ENCODE assay signal across 15 cellular contexts in the genomic region with DNA sequence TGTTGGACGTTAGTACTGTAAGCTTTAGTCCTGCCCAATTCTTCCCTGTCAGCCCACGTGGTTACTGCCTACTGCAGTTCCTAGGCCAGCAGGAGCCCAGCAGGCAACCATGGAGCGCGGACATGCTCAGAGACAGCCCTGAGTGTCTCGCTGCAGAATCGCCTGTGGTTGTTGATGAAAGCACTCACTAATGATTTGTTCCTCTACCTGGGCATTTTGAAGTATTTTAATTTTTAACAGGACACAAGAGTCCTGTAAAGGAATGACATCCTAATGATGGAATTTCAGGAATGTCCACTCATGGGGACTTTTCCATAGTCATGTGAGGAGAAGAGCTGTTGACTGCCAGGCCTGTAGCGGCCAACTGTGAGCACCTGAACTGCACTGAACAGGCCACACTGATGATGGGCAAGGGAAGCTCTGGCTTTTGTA. TPM values are rescaled to one million over a fixed set of nuclear protein-coding genes. Genes with fewer than 3 reads are reported as not detected.
DNase-seq lines count a peak whose midpoint lies in the region; ATAC-seq, FAIRE-seq and TF ChIP-seq lines count a peak whose summit lies in the region.
"Had no signal": no experiment of that assay in that cellular context is flagged by ENCODE, and none has a peak within 500 bp of the region (broad histone marks: within the 10 kb centered on the region; RNA-seq: fewer than 3 reads in every experiment).

No MANE protein-coding gene starts in this region.

- TF ChIP-seq EP300 in A549 (IDR thresholded peaks at IDR 0.05), result no peak

- CTCF ChIA-PET in A549 (lab: Yijun Ruan, JAX), result interaction anchor here (0.7 kb wide), 1 partner anchor 11 kb away, joined by 3 read pairs; no protein-coding TSS in a partner anchor

- H3K27me3 ChIP-seq in lower lobe of right lung (ENCODE audit: low read depth) (no peaks in the 10 kb centered on the region), tibial artery (no peaks in the 10 kb centered on the region)

- H3K27ac ChIP-seq in A549, result no peak overlapping the region
- H3K27ac ChIP-seq in lower lobe of right lung, result peak overlapping the region; percentile 18
- H3K27ac ChIP-seq in tibial artery, result no peak overlapping the region
- H3K27ac ChIP-seq: esophagus muscularis mucosa had no signal

- POLR2A ChIA-PET in A549 (lab: Yijun Ruan, JAX), result no interaction called here

- no peak for TF ChIP-seq RAD21 in A549 (conservative IDR thresholded peaks at IDR 0.05 in 1 of 2, IDR thresholded peaks at IDR 0.05 in 1 of 2)

- H3K4me3 ChIP-seq in A549 (no peak overlapping the region), choroid plexus epithelial cell (ENCODE audit: low read depth, low read length) (no peak overlapping the region), lower lobe of right lung (no peak overlapping the region), tibial artery (no peak overlapping the region)
- H3K4me3 ChIP-seq: esophagus muscularis mucosa had no signal

- whole genome bisulfite sequencing in A549 (ENCODE audit: missing lambda C conversion rate), result 41% methylated on average over 7 of the region's 7 CpGs

- peak; percentile 69; a peak in 5 of 6 replicates for ATAC-seq in A549
- peak; percentile 84 to 87 for ATAC-seq in lower lobe of right lung
- ATAC-seq in HG03432 (IDR thresholded peaks at IDR 0.05; ENCODE audit: unreplicated experiment), result no peak

- no peak for TF ChIP-seq POLR2A in A549 (IDR thresholded peaks at IDR 0.05; ENCODE audit: low read length)

- H3K4me1 ChIP-seq in A549 (peaks cover 8% of the 10 kb centered on the region; the same call in 2 of the 3 replicates), lower lobe of right lung (peaks cover 7% of the 10 kb centered on the region), tibial artery (peaks cover 0 to 7% (median 0%) of the 10 kb centered on the region in 4 donors)

- peak overlapping the region; percentile 4; the same call in 2 of the 3 replicates for H3K4me2 ChIP-seq in A549

- DNase-seq in A549 (ENCODE audit: low read depth in 1 of 2, low spot score in 1 of 2), result peak; percentile 16 to 28
- DNase-seq in HTR-8/SVneo (ENCODE audit: insufficient read length, low spot score), result peak; percentile 23
- DNase-seq in choroid plexus epithelial cell (ENCODE audit: low read depth), result peak; percentile 57
- DNase-seq in lower lobe of right lung, result peak; percentile 64
- DNase-seq in DMS53 treated with DMSO at 0.1 percent for 48 hours (lab: John Stamatoyannopoulos, UW; ENCODE audit: unreplicated experiment), result no peak
- DNase-seq in effector CD8-positive, alpha-beta T cell (lab: John Stamatoyannopoulos, UW), result no peak
- no peak for DNase-seq in tibial artery
- DNase-seq: activated T-cell treated with anti-CD3 and anti-CD28 coated beads for 4 hours; AML-193; GF-D8; NCI-H1417; NCI-H82; stimulated activated CD4-positive, alpha-beta T cell treated with anti-CD3 and anti-CD28 coated beads, Interleukin-15, amount 100 ng/mL, for 24 hours had no signal

- no peak for FAIRE-seq in A549 (lab: Jason Lieb, UNC)
- no peak for FAIRE-seq in HTR-8/SVneo (lab: Jason Lieb, UNC)

- H3K36me3 ChIP-seq in lower lobe of right lung (no peaks in the 10 kb centered on the region), tibial artery (no peaks in the 10 kb centered on the region)
- H3K36me3 ChIP-seq: esophagus muscularis mucosa had no signal

- H3K9me3 ChIP-seq in A549, result peaks cover 14% of the 10 kb centered on the region
- peaks cover 9% of the 10 kb centered on the region for H3K9me3 ChIP-seq in lower lobe of right lung
- H3K9me3 ChIP-seq in tibial artery, result peaks cover 0 to 17% (median 15%) of the 10 kb centered on the region in 3 donors

- no peak for TF ChIP-seq CTCF in A549 (IDR thresholded peaks at IDR 0.05)
- no peak for TF ChIP-seq CTCF in choroid plexus epithelial cell (conservative IDR thresholded peaks at IDR 0.05; ENCODE audit: low read depth, low read length)
- TF ChIP-seq CTCF in lower lobe of right lung (IDR thresholded peaks at IDR 0.05), result no peak
- no peak for TF ChIP-seq CTCF in tibial artery (IDR thresholded peaks at IDR 0.05)

- intact Hi-C loops in lower lobe of right lung (cut with DNase I), result no loop called here
- intact Hi-C loops in tibial artery (cut with DNase I; ENCODE audit: low total_unique reads), result no loop called here

TF ChIP-seq in A549, 52 proteins besides CTCF, POLR2A, EP300 and RAD21:
- TF ChIP-seq FOXS1 (CRISPR knock-in tag; IDR thresholded peaks at IDR 0.05) (no peak), BHLHE40 (IDR thresholded peaks at IDR 0.05; ENCODE audit: low read depth, low read length) (no peak), ZC3H11A (IDR thresholded peaks at IDR 0.05) (no peak), RFX5 (IDR thresholded peaks at IDR 0.05) (no peak)
- TF ChIP-seq, protein P1, sequence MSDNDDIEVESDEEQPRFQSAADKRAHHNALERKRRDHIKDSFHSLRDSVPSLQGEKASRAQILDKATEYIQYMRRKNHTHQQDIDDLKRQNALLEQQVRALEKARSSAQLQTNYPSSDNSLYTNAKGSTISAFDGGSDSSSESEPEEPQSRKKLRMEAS (IDR thresholded peaks at IDR 0.05), result peak; percentile 32; the same call in 1 of the 2 replicates

RNA-seq across cellular contexts. Expression of a gene that starts 44.1 kb away (rescaled TPM):
- polyA plus RNA-seq in A549 (2011; rRNA removed), result 0.04 and 0.07 TPM in 2 replicates
- polyA plus RNA-seq in A549 (2012; cell fraction: cytosol; rRNA removed), result 0.10 and 0.12 TPM in 2 replicates
- 0.08 and 0.17 TPM in 2 replicates for polyA plus RNA-seq in A549 (2012; cell fraction: nucleus; rRNA removed)
- 0.24 to 0.66 TPM (median 0.47 TPM) in 3 replicates for polyA plus RNA-seq in A549 (2017; fragmentation: RNase III; extraction: RNeasy Plus Mini Kit Qiagen cat#74134 plus additional on column Dnase treatment)
- polyA minus RNA-seq in A549 (2011; rRNA and poly(A)+ RNA removed), result 0.39 TPM in 1 of 2 replicates, not detected in the other
- total RNA-seq in lower lobe of right lung, result 2.3 TPM

Comparison
In these comparisons a context has a peak if more than half of its experiments do, and no peak if none do; other contexts are left out.
1. DNase-seq: peak in A549 (2 of 2), HTR-8/SVneo (single experiment), choroid plexus epithelial cell (single experiment) and lower lobe of right lung (single experiment); none in DMS53 treated with DMSO at 0.1 percent for 48 hours (single experiment), effector CD8-positive, alpha-beta T cell (single experiment) and tibial artery (0 of 2).